ENCODE assay signal across 21 cellular contexts in genomic region chr2:5453224-5453623, GRCh38.
"Had no signal": no experiment of that assay in that cellular context is flagged by ENCODE, and none has a peak within 500 bp of the region (broad histone marks: within the 10 kb centered on the region; RNA-seq: fewer than 3 reads in every experiment).

No MANE protein-coding gene starts in this region.

- DNase-seq: activated CD4-positive, alpha-beta T cell treated with anti-CD3 and anti-CD28 coated beads, Interleukin-2, amount 50 U/mL, for 1 hour; activated CD8-positive, alpha-beta memory T cell treated with anti-CD3 and anti-CD28 coated beads for 24 hours; activated CD8-positive, alpha-beta memory T cell treated with anti-CD3 and anti-CD28 coated beads, Interleukin-2, amount 50 U/mL, for 48 hours; activated effector memory CD4-positive, alpha-beta T cell treated with Interleukin-2 at 50 U/mL for 16 hours; activated naive CD4-positive, alpha-beta T cell treated with anti-CD3 and anti-CD28 coated beads, Interleukin-2, amount 50 U/mL, for 16 hours; activated T-cell treated with anti-CD3 and anti-CD28 coated beads, Interleukin-2, amount 50 U/mL, for 48 hours; aorta; effector memory CD4-positive, alpha-beta T cell; left colon; lower lobe of right lung; midbrain; right lobe of liver; small intestine; stimulated activated CD4-positive, alpha-beta T cell treated with anti-CD3 and anti-CD28 coated beads, Interleukin-4, amount 100 ng/mL, for 24 hours; T-cell had no signal

- H3K27me3 ChIP-seq: right lobe of liver had no signal

- H3K4me3 ChIP-seq: lower lobe of right lung, prostate gland, right lobe of liver, thoracic aorta had no signal

- H3K4me1 Mint-ChIP-seq: stimulated activated effector memory CD8-positive, alpha-beta T cell treated with anti-CD3 and anti-CD28 coated beads, Interleukin-12 subunit alpha, Interleukin-12 subunit beta, amount 100 ng/mL, for 72 hours; T-cell had no signal

- H3K27ac Mint-ChIP-seq: dendritic cell treated with granulocyte-macrophage colony-stimulating factor and Interleukin-4, amounts not matched to agents 40 ng/mL and 50 ng/mL, for 4 days; nephron; stimulated activated effector memory CD8-positive, alpha-beta T cell treated with anti-CD3 and anti-CD28 coated beads, Interleukin-12 subunit alpha, Interleukin-12 subunit beta, amount 100 ng/mL, for 72 hours; T-cell had no signal

- H3K4me3 Mint-ChIP-seq: dendritic cell treated with granulocyte-macrophage colony-stimulating factor and Interleukin-4, amounts not matched to agents 40 ng/mL and 50 ng/mL, for 4 days; nephron; stimulated activated effector memory CD8-positive, alpha-beta T cell treated with anti-CD3 and anti-CD28 coated beads, Interleukin-12 subunit alpha, Interleukin-12 subunit beta, amount 100 ng/mL, for 72 hours; T-cell had no signal

- H3K36me3 ChIP-seq: lower lobe of right lung, prostate gland, right lobe of liver, thoracic aorta had no signal

- H3K9me3 Mint-ChIP-seq: dendritic cell treated with granulocyte-macrophage colony-stimulating factor and Interleukin-4, amounts not matched to agents 40 ng/mL and 50 ng/mL, for 4 days; nephron had no signal

- H3K9me3 ChIP-seq: lower lobe of right lung, prostate gland, right lobe of liver, thoracic aorta had no signal

- H3K27ac ChIP-seq: lower lobe of right lung, prostate gland, right lobe of liver, thoracic aorta had no signal

- H3K36me3 Mint-ChIP-seq: stimulated activated effector memory CD8-positive, alpha-beta T cell treated with anti-CD3 and anti-CD28 coated beads, Interleukin-12 subunit alpha, Interleukin-12 subunit beta, amount 100 ng/mL, for 72 hours; T-cell had no signal

- H3K27me3 Mint-ChIP-seq: dendritic cell treated with granulocyte-macrophage colony-stimulating factor and Interleukin-4, amounts not matched to agents 40 ng/mL and 50 ng/mL, for 4 days; T-cell had no signal

- ATAC-seq: left colon; lower lobe of right lung; SK-N-SH treated with all-trans-retinoic acid at 6 μM for 48 hours; stimulated activated effector memory CD8-positive, alpha-beta T cell treated with anti-CD3 and anti-CD28 coated beads, Interleukin-12 subunit alpha, Interleukin-12 subunit beta, amount 100 ng/mL, for 72 hours; T-cell had no signal
